In genomic region chr2:127079358-127079920, GRCh38 we compare ENCODE assay signal across 12 cellular contexts. TPM values are rescaled to one million over a fixed set of nuclear protein-coding genes. Genes with fewer than 3 reads are reported as not detected.
DNase-seq lines count a peak whose midpoint lies in the region; ATAC-seq and TF ChIP-seq lines count a peak whose summit lies in the region.
"Had no signal": no experiment of that assay in that cellular context is flagged by ENCODE, and none has a peak within 500 bp of the region (broad histone marks: within the 10 kb centered on the region; RNA-seq: fewer than 3 reads in every experiment).

No MANE protein-coding gene starts in this region.

- peaks cover 2% of the 10 kb centered on the region for H3K79me2 ChIP-seq in trophoblast cell (ENCODE audit: control insufficient read depth, insufficient read depth, low read length, poor library complexity)

- H4K20me1 ChIP-seq in BLaER1 treated with 17β-estradiol and CSF1 and Interleukin-3, amounts not matched to agents 10 nM and 100 nM: peaks cover 0 to 97% (median 33%) of the 10 kb centered on the region in 11 experiments; a peak in 15 of 22 replicates

- H3K4ac ChIP-seq in neuronal stem cell (ENCODE audit: low read length) (no peak overlapping the region), trophoblast cell (ENCODE audit: low read depth, low read length) (no peak overlapping the region)

- H2BK5ac ChIP-seq in neuronal stem cell (ENCODE audit: low read length) (peak overlapping the region; percentile 10), trophoblast cell (ENCODE audit: low read depth, low read length, poor library complexity) (no peak overlapping the region)

- POLR2A ChIA-PET in HEK293T (lab: Yijun Ruan, JAX): no interaction called here

- 0 out of 20 replicates have a peak overlapping the region, but pooled peaks of 2 of the 10 experiments have one; percentile 59 to 67 for H3K4me3 ChIP-seq in BLaER1 treated with 17β-estradiol and CSF1 and Interleukin-3, amounts not matched to agents 10 nM and 100 nM
- no peak overlapping the region for H3K4me3 ChIP-seq in NT2/D1 (ENCODE audit: insufficient read length, low read depth)
- no peak overlapping the region for H3K4me3 ChIP-seq in neuronal stem cell (ENCODE audit: low read length in 2 of 2)
- H3K4me3 ChIP-seq in trophoblast cell (ENCODE audit: low read depth, low read length): no peak overlapping the region
- H3K4me3 ChIP-seq: HAP-1, ovary, thyroid gland had no signal

- H3K23ac ChIP-seq in neuronal stem cell (ENCODE audit: low read depth, low read length, poor library complexity) (peak overlapping the region; percentile 23), trophoblast cell (ENCODE audit: low read length) (no peak overlapping the region)

- no CpG with 5 or more reads among the region's 6 CpGs for WGBS in neuronal stem cell (ENCODE audit: extremely low coverage in 2 of 2, insufficient read length in 2 of 2, insufficient replicate concordance in 1 of 2), 2 donors
- WGBS in trophoblast cell (ENCODE audit: extremely low coverage, insufficient coverage, insufficient read length): no CpG with 5 or more reads among the region's 6 CpGs

- H3K4me1 Mint-ChIP-seq in brain: peaks cover 71% of the 10 kb centered on the region

- H3K27me3 ChIP-seq in BLaER1 treated with 17β-estradiol and CSF1 and Interleukin-3, amounts not matched to agents 10 nM and 100 nM: no peaks in the 10 kb centered on the region
- H3K27me3 ChIP-seq in NT2/D1 (ENCODE audit: insufficient read depth, insufficient read length) (no peaks in the 10 kb centered on the region), neuronal stem cell (ENCODE audit: control insufficient read depth in 3 of 3, insufficient read depth in 3 of 3, low read depth in 1 of 3, low read length in 3 of 3) (no peaks in the 10 kb centered on the region), trophoblast cell (ENCODE audit: insufficient read depth, low read length) (no peaks in the 10 kb centered on the region)
- H3K27me3 ChIP-seq: ovary, thyroid gland had no signal

- H4K91ac ChIP-seq in neuronal stem cell (ENCODE audit: low read depth, low read length, poor library complexity) (no peak overlapping the region), trophoblast cell (ENCODE audit: low read depth, low read length) (no peak overlapping the region)

- no peak overlapping the region for H2BK120ac ChIP-seq in neuronal stem cell (ENCODE audit: low read depth, low read length)
- H2BK120ac ChIP-seq in trophoblast cell (ENCODE audit: insufficient read depth, low read length, poor library complexity): no peak overlapping the region

- H3K79me1 ChIP-seq in neuronal stem cell (ENCODE audit: low read depth, low read length) (peaks cover 22% of the 10 kb centered on the region), trophoblast cell (ENCODE audit: low read length) (no peaks in the 10 kb centered on the region)

- H3K9ac ChIP-seq in BLaER1 treated with 17β-estradiol and CSF1 and Interleukin-3, amounts not matched to agents 10 nM and 100 nM: peak overlapping the region; percentile 32 to 91 (median 79); a peak in 19 of 22 replicates
- peak overlapping the region; percentile 6 for H3K9ac ChIP-seq in NT2/D1 (ENCODE audit: insufficient read length, low read depth)
- H3K9ac ChIP-seq in neuronal stem cell (ENCODE audit: low read depth, low read length, poor library complexity): peak overlapping the region; percentile 63
- no peak overlapping the region for H3K9ac ChIP-seq in trophoblast cell (ENCODE audit: low read length)

- H4K8ac ChIP-seq in neuronal stem cell (ENCODE audit: low read depth, low read length) (no peak overlapping the region), trophoblast cell (ENCODE audit: low read depth, low read length) (no peak overlapping the region)

- H2AFZ ChIP-seq in neuronal stem cell (ENCODE audit: low read length) (no peak overlapping the region), trophoblast cell (ENCODE audit: insufficient read depth, low read length, poor library complexity) (no peak overlapping the region)

- CTCF ChIA-PET in HEK293T (lab: Yijun Ruan, JAX): interaction anchor here (1.3 kb wide), 1 partner anchor 11 kb away, joined by 4 read pairs; no protein-coding TSS in a partner anchor

- peaks cover 0 to 5% (median 0%) of the 10 kb centered on the region in 5 experiments for H3K9me3 Mint-ChIP-seq in brain

- no peak for TF ChIP-seq CTCF in brain (conservative IDR thresholded peaks at IDR 0.05)

- DNase-seq in NT2/D1 (ENCODE audit: low read depth, low spot score) (no peak), neuronal stem cell (ENCODE audit: low spot score) (no peak), trophoblast cell (no peak), HEK293T (ENCODE audit: extremely low spot score) (no peak)
- DNase-seq: NCI-H2029 treated with DMSO at 0.1 percent for 48 hours, ovary, thyroid gland had no signal

- H3K4me2 ChIP-seq in BLaER1 treated with 17β-estradiol and CSF1 and Interleukin-3, amounts not matched to agents 10 nM and 100 nM: peak overlapping the region; percentile 95 to 99 (median 98)
- H3K4me2 ChIP-seq in neuronal stem cell (ENCODE audit: insufficient read depth, low read length, poor library complexity, severe bottlenecking) (no peak overlapping the region), trophoblast cell (ENCODE audit: low read length) (no peak overlapping the region)

- H3K4me3 Mint-ChIP-seq in brain: no peak overlapping the region

- H3K9me3 ChIP-seq in BLaER1 treated with 17β-estradiol and CSF1 and Interleukin-3, amounts not matched to agents 10 nM and 100 nM (replicated peaks in 1 of 11): no peaks in the 10 kb centered on the region
- H3K9me3 ChIP-seq in NT2/D1 (ENCODE audit: insufficient read depth, low read length) (no peaks in the 10 kb centered on the region), neuronal stem cell (replicated peaks in 1 of 2; ENCODE audit: control insufficient read depth in 2 of 2, insufficient read depth in 1 of 2, low read depth in 1 of 2, low read length in 2 of 2) (peaks cover 0 to 3% of the 10 kb centered on the region in 2 donors), trophoblast cell (ENCODE audit: insufficient read depth, low read depth, low read length) (no peaks in the 10 kb centered on the region)
- H3K9me3 ChIP-seq: HAP-1, ovary, thyroid gland had no signal

- H3K36me3 Mint-ChIP-seq in brain: peaks cover 14% of the 10 kb centered on the region

- peaks cover 0 to 31% (median 13%) of the 10 kb centered on the region in 11 experiments; a peak in 11 of 22 replicates for H3K36me3 ChIP-seq in BLaER1 treated with 17β-estradiol and CSF1 and Interleukin-3, amounts not matched to agents 10 nM and 100 nM
- H3K36me3 ChIP-seq in NT2/D1 (ENCODE audit: insufficient read depth, insufficient read length, low read length) (peaks cover 5% of the 10 kb centered on the region), neuronal stem cell (replicated peaks in 1 of 2; ENCODE audit: control insufficient read depth in 2 of 2, insufficient read depth in 2 of 2, low read length in 2 of 2) (peaks cover 4 to 5% of the 10 kb centered on the region in 2 donors), trophoblast cell (ENCODE audit: control insufficient read depth in 1 of 2, insufficient read depth in 2 of 2, low read length in 2 of 2) (no peaks in the 10 kb centered on the region)
- H3K36me3 ChIP-seq: HAP-1, ovary, thyroid gland had no signal

- peak overlapping the region; percentile 23 for H3K18ac ChIP-seq in neuronal stem cell (ENCODE audit: low read length)
- H3K18ac ChIP-seq in trophoblast cell (ENCODE audit: low read length): no peak overlapping the region

- H3K27me3 Mint-ChIP-seq in brain: no peaks in the 10 kb centered on the region

- H2BK15ac ChIP-seq in neuronal stem cell (ENCODE audit: low read length): no peak overlapping the region

- no peak overlapping the region for H4K12ac ChIP-seq in trophoblast cell (ENCODE audit: low read depth, low read length)

- H3K27ac Mint-ChIP-seq in brain: peak overlapping the region in 3 of 5 experiments; percentile 22 to 58 (median 32)

- H2BK12ac ChIP-seq in neuronal stem cell (ENCODE audit: low read length) (no peak overlapping the region), trophoblast cell (ENCODE audit: low read length) (no peak overlapping the region)

- peaks cover 75 to 96% (median 91%) of the 10 kb centered on the region in 10 experiments for H3K4me1 ChIP-seq in BLaER1 treated with 17β-estradiol and CSF1 and Interleukin-3, amounts not matched to agents 10 nM and 100 nM
- H3K4me1 ChIP-seq in NT2/D1 (ENCODE audit: insufficient read depth, insufficient read length) (peaks cover 59% of the 10 kb centered on the region), neuronal stem cell (ENCODE audit: control insufficient read depth in 2 of 2, insufficient read depth in 1 of 2, low read depth in 1 of 2, low read length in 2 of 2) (peaks cover 13 to 30% of the 10 kb centered on the region in 2 donors), trophoblast cell (ENCODE audit: control insufficient read depth in 1 of 2, insufficient read depth in 2 of 2, low read length in 2 of 2) (peaks cover 7 to 8% of the 10 kb centered on the region in 2 experiments)
- H3K4me1 ChIP-seq: HAP-1 had no signal

- peak overlapping the region; percentile 22 for H3K14ac ChIP-seq in neuronal stem cell (ENCODE audit: low read length)
- no peak overlapping the region for H3K14ac ChIP-seq in trophoblast cell (ENCODE audit: low read length)

- peak overlapping the region in 10 of 11 experiments; percentile 86 to 98 (median 90); a peak in 20 of 22 replicates for H3K27ac ChIP-seq in BLaER1 treated with 17β-estradiol and CSF1 and Interleukin-3, amounts not matched to agents 10 nM and 100 nM
- H3K27ac ChIP-seq in neuronal stem cell (replicated peaks; ENCODE audit: low read length): no peak overlapping the region
- H3K27ac ChIP-seq in trophoblast cell (ENCODE audit: low read depth, low read length): no peak overlapping the region
- H3K27ac ChIP-seq: ovary, thyroid gland had no signal

- ATAC-seq in HG02623 (IDR thresholded peaks at IDR 0.05; ENCODE audit: unreplicated experiment) (no peak), GM18861 (IDR thresholded peaks at IDR 0.05; ENCODE audit: unreplicated experiment) (no peak)

- H2AK5ac ChIP-seq in neuronal stem cell (ENCODE audit: low read depth, low read length) (peak overlapping the region; percentile 98), trophoblast cell (ENCODE audit: low read length) (no peak overlapping the region)

TF ChIP-seq in HEK293T, 16 proteins besides CTCF, POLR2A, EP300 and RAD21:
- no peak for TF ChIP-seq LEF1 (IDR thresholded peaks at IDR 0.05; ENCODE audit: borderline replicate concordance)

RNA-seq across cellular contexts. Expression of gene BIN1, which starts 27.5 kb away (rescaled TPM):
- 145 TPM for polyA plus RNA-seq in brain (ENCODE audit: insufficient read depth, low read depth, low replicate concordance)
- 58.5 TPM for polyA plus RNA-seq in neuronal stem cell (2013, experiment 1 of 2)
- 59.1 TPM for polyA plus RNA-seq in neuronal stem cell (2013, experiment 2 of 2)
- polyA plus RNA-seq in trophoblast cell (2013): 6.7 and 7.6 TPM in 2 replicates

Comparison
In these comparisons a context has a peak if more than half of its experiments do, and no peak if none do; other contexts are left out.
1. H3K27ac ChIP-seq: peak in BLaER1 treated with 17β-estradiol and CSF1 and Interleukin-3, amounts not matched to agents 10 nM and 100 nM (10 of 11); none in neuronal stem cell (single experiment) and trophoblast cell (single experiment).
2. H3K4me2 ChIP-seq: peak in BLaER1 treated with 17β-estradiol and CSF1 and Interleukin-3, amounts not matched to agents 10 nM and 100 nM (11 of 11); none in neuronal stem cell (single experiment) and trophoblast cell (single experiment).